ENCODE assay signal across 14 cellular contexts in genomic region chr2:47354013-47354816, GRCh38. TPM values are rescaled to one million over a fixed set of nuclear protein-coding genes. Genes with fewer than 3 reads are reported as not detected.
DNase-seq lines count a peak whose midpoint lies in the region; ATAC-seq and TF ChIP-seq lines count a peak whose summit lies in the region.
"Had no signal": no experiment of that assay in that cellular context is flagged by ENCODE, and none has a peak within 500 bp of the region (broad histone marks: within the 10 kb centered on the region; RNA-seq: fewer than 3 reads in every experiment).

No MANE protein-coding gene starts in this region.

- CTCF ChIA-PET in WTC11 (lab: Charles Lee) = interaction anchor here (1.0 to 1.1 kb wide), 2 partner anchors 18 to 34 kb away, joined by 4 read pairs; no protein-coding TSS in a partner anchor

- H3K4me3 ChIP-seq in BE2C (ENCODE audit: low read depth, low read length) (no peak overlapping the region), choroid plexus epithelial cell (ENCODE audit: low read depth, low read length) (no peak overlapping the region), mesodermal cell (ENCODE audit: extremely low read depth, insufficient read depth, low read length, poor library complexity, severe bottlenecking) (no peak overlapping the region)
- H3K4me3 ChIP-seq: ascending aorta, BLaER1 had no signal

- H3K9me3 ChIP-seq in BE2C = no peaks in the 10 kb centered on the region
- H3K9me3 ChIP-seq in mesodermal cell (ENCODE audit: control insufficient read depth, low read length) = no peaks in the 10 kb centered on the region
- H3K9me3 ChIP-seq: ascending aorta, BLaER1 had no signal

- H3K4me1 Mint-ChIP-seq in WTC11 = peaks cover 13% of the 10 kb centered on the region
- no peaks in the 10 kb centered on the region for H3K4me1 Mint-ChIP-seq in activated T-helper 17 cell treated with anti-CD3 and anti-CD28 coated beads, Interleukin-2, amount 50 U/mL, for 72 hours
- H3K4me1 Mint-ChIP-seq: activated CD4-positive, alpha-beta memory T cell treated with anti-CD3 and anti-CD28 coated beads, Interleukin-2, amount 10 ng/mL, durations not matched to agents 7 days and 5 days had no signal

- POLR2A ChIA-PET in WTC11 (lab: Charles Lee) = interaction anchor here (1.0 kb wide), 1 partner anchor 19 kb away, joined by 4 read pairs; no protein-coding TSS in a partner anchor

- H3K4me1 ChIP-seq in BE2C (peaks cover 9% of the 10 kb centered on the region; the same call in 1 of the 2 replicates), mesodermal cell (ENCODE audit: control insufficient read depth, insufficient read depth, low read length, poor library complexity, severe bottlenecking) (peaks cover 28% of the 10 kb centered on the region)
- H3K4me1 ChIP-seq: BLaER1 had no signal

- H3K27me3 Mint-ChIP-seq in WTC11 (ENCODE audit: low read depth) = no peaks in the 10 kb centered on the region; the same call in 1 of the 2 replicates
- H3K27me3 Mint-ChIP-seq in activated T-helper 17 cell treated with anti-CD3 and anti-CD28 coated beads, Interleukin-2, amount 50 U/mL, for 72 hours = peaks cover under 1% of the 10 kb centered on the region

- H3K36me3 ChIP-seq in BE2C (no peaks in the 10 kb centered on the region), mesodermal cell (ENCODE audit: control insufficient read depth, insufficient read depth, low read length) (no peaks in the 10 kb centered on the region)
- H3K36me3 ChIP-seq: ascending aorta, BLaER1 had no signal

- DNase-seq in BE2C (peak; percentile 31), M059J (ENCODE audit: low read depth) (peak; percentile 74), choroid plexus epithelial cell (ENCODE audit: low read depth) (peak; percentile 65), WTC11 (ENCODE audit: low spot score) (no peak)
- DNase-seq: activated CD4-positive, alpha-beta memory T cell treated with anti-CD3 and anti-CD28 coated beads, Interleukin-2, amount 10 ng/mL, durations not matched to agents 7 days and 5 days; KG1; mammary epithelial cell; NCI-H446 treated with DMSO at 0.1 percent for 48 hours had no signal

- WGBS in mesodermal cell (ENCODE audit: insufficient coverage in 2 of 2), 2 experiments = 79 to 86% methylated on average over 9 to 11 of the region's 11 CpGs

- H3K4me3 Mint-ChIP-seq in WTC11 = no peak overlapping the region
- H3K4me3 Mint-ChIP-seq in activated T-helper 17 cell treated with anti-CD3 and anti-CD28 coated beads, Interleukin-2, amount 50 U/mL, for 72 hours = no peak overlapping the region
- H3K4me3 Mint-ChIP-seq: activated CD4-positive, alpha-beta memory T cell treated with anti-CD3 and anti-CD28 coated beads, Interleukin-2, amount 10 ng/mL, durations not matched to agents 7 days and 5 days had no signal

- no peaks in the 10 kb centered on the region for H3K36me3 Mint-ChIP-seq in WTC11
- H3K36me3 Mint-ChIP-seq in activated T-helper 17 cell treated with anti-CD3 and anti-CD28 coated beads, Interleukin-2, amount 50 U/mL, for 72 hours (ENCODE audit: low read depth) = no peaks in the 10 kb centered on the region

- peak overlapping the region; percentile 64 for H3K27ac ChIP-seq in mesodermal cell (ENCODE audit: low read depth, low read length, severe bottlenecking)
- H3K27ac ChIP-seq: ascending aorta, BLaER1 had no signal

- ATAC-seq in HG03342 (IDR thresholded peaks at IDR 0.05; ENCODE audit: unreplicated experiment) (no peak), WTC11 (no peak), GM19452 (IDR thresholded peaks at IDR 0.05; ENCODE audit: unreplicated experiment) (no peak)
- no peak for ATAC-seq in activated T-helper 17 cell treated with anti-CD3 and anti-CD28 coated beads, Interleukin-2, amount 50 U/mL, for 72 hours (replicated peaks)

- TF ChIP-seq CTCF in BE2C (IDR thresholded peaks at IDR 0.05; ENCODE audit: low read depth, low read length) = no peak
- TF ChIP-seq CTCF in choroid plexus epithelial cell (conservative IDR thresholded peaks at IDR 0.05; ENCODE audit: low read depth, low read length) = no peak
- TF ChIP-seq CTCF in WTC11 (IDR thresholded peaks at IDR 0.05) = no peak

- no peaks in the 10 kb centered on the region for H3K9me3 Mint-ChIP-seq in WTC11
- H3K9me3 Mint-ChIP-seq in activated T-helper 17 cell treated with anti-CD3 and anti-CD28 coated beads, Interleukin-2, amount 50 U/mL, for 72 hours = no peaks in the 10 kb centered on the region
- H3K9me3 Mint-ChIP-seq: activated CD4-positive, alpha-beta memory T cell treated with anti-CD3 and anti-CD28 coated beads, Interleukin-2, amount 10 ng/mL, durations not matched to agents 7 days and 5 days had no signal

- no peaks in the 10 kb centered on the region for H3K27me3 ChIP-seq in BE2C
- H3K27me3 ChIP-seq: ascending aorta, BLaER1 had no signal

- H3K27ac Mint-ChIP-seq in WTC11 = no peak overlapping the region
- no peak overlapping the region for H3K27ac Mint-ChIP-seq in activated T-helper 17 cell treated with anti-CD3 and anti-CD28 coated beads, Interleukin-2, amount 50 U/mL, for 72 hours
- H3K27ac Mint-ChIP-seq: activated CD4-positive, alpha-beta memory T cell treated with anti-CD3 and anti-CD28 coated beads, Interleukin-2, amount 10 ng/mL, durations not matched to agents 7 days and 5 days had no signal

TF ChIP-seq in WTC11, 78 proteins besides CTCF, POLR2A, EP300 and RAD21:
- no peak for TF ChIP-seq HMGA2 (CRISPR knock-in tag; IDR thresholded peaks at IDR 0.05)
- TF ChIP-seq KAT7 (CRISPR knock-in tag; IDR thresholded peaks at IDR 0.05; ENCODE audit: borderline replicate concordance) = no peak
- TF ChIP-seq ZNF317 (CRISPR knock-in tag; IDR thresholded peaks at IDR 0.05; ENCODE audit: borderline replicate concordance, low read depth) = no peak
- TF ChIP-seq ELF4 (CRISPR knock-in tag; IDR thresholded peaks at IDR 0.05; ENCODE audit: low read depth) = no peak
- TF ChIP-seq, protein P1, sequence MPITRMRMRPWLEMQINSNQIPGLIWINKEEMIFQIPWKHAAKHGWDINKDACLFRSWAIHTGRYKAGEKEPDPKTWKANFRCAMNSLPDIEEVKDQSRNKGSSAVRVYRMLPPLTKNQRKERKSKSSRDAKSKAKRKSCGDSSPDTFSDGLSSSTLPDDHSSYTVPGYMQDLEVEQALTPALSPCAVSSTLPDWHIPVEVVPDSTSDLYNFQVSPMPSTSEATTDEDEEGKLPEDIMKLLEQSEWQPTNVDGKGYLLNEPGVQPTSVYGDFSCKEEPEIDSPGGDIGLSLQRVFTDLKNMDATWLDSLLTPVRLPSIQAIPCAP (CRISPR knock-in tag; IDR thresholded peaks at IDR 0.05) = no peak
- no peak for TF ChIP-seq SOX15 (CRISPR knock-in tag; IDR thresholded peaks at IDR 0.05)
- TF ChIP-seq ATF1 (CRISPR knock-in tag; IDR thresholded peaks at IDR 0.05) = no peak
- no peak for TF ChIP-seq AFF4 (CRISPR knock-in tag; IDR thresholded peaks at IDR 0.05; ENCODE audit: borderline replicate concordance)
- no peak for TF ChIP-seq E2F5 (CRISPR knock-in tag; IDR thresholded peaks at IDR 0.05)
- no peak for TF ChIP-seq FOXP1 (CRISPR knock-in tag; IDR thresholded peaks at IDR 0.05; ENCODE audit: borderline replicate concordance)
- no peak for TF ChIP-seq SP1 (CRISPR knock-in tag; conservative IDR thresholded peaks at IDR 0.05)

RNA-seq across cellular contexts. Expression of gene EPCAM, which starts 14.9 kb away (rescaled TPM):
- polyA plus RNA-seq in BE2C (2012; ENCODE audit: insufficient read depth, insufficient read length, low read depth) = 1.2 TPM
- not detected in 2 replicates for total RNA-seq in M059J (2014; rRNA removed; shearing (Covaris generic))
- 4.8 TPM for polyA plus RNA-seq in mesodermal cell (2013, experiment 1 of 2)
- 4.9 TPM for polyA plus RNA-seq in mesodermal cell (2013, experiment 2 of 2)
- 214 to 229 TPM (median 227 TPM) in 3 replicates for total RNA-seq in WTC11 (2021)
- total RNA-seq in activated T-helper 17 cell treated with anti-CD3 and anti-CD28 coated beads, Interleukin-2, amount 50 U/mL, for 72 hours = under 1 TPM in 1 of 2 donors, not detected in 1; 0.19 TPM
- total RNA-seq: activated CD4-positive, alpha-beta memory T cell treated with anti-CD3 and anti-CD28 coated beads, Interleukin-2, amount 10 ng/mL, durations not matched to agents 7 days and 5 days; ascending aorta had no signal

RNA-seq across cellular contexts. Expression of gene MSH2, which starts 48.7 kb away (rescaled TPM):
- polyA plus RNA-seq in BE2C (2012; ENCODE audit: insufficient read depth, insufficient read length, low read depth) = 19.9 TPM
- total RNA-seq in M059J (2014; rRNA removed; shearing (Covaris generic)) = 44.6 and 60.6 TPM in 2 replicates
- polyA plus RNA-seq in mesodermal cell (2013, experiment 1 of 2) = 37.9 TPM
- polyA plus RNA-seq in mesodermal cell (2013, experiment 2 of 2) = 42.7 TPM
- total RNA-seq in WTC11 (2021) = 207 to 244 TPM (median 209 TPM) in 3 replicates
- 10 to 100 TPM; 45.9 to 58.0 TPM for total RNA-seq in activated T-helper 17 cell treated with anti-CD3 and anti-CD28 coated beads, Interleukin-2, amount 50 U/mL, for 72 hours

Comparison
In these comparisons a context has a peak if more than half of its experiments do, and no peak if none do; other contexts are left out.
1. RNA of gene EPCAM, which starts 14.9 kb away (total RNA-seq): 214 to 229 TPM in WTC11; 0.19 TPM in activated T-helper 17 cell treated with anti-CD3 and anti-CD28 coated beads, Interleukin-2, amount 50 U/mL, for 72 hours and not detected in M059J; every median in the first group is over 100 times any median in the second.